ENCODE assay signal across 1 cellular context in the genomic region with DNA sequence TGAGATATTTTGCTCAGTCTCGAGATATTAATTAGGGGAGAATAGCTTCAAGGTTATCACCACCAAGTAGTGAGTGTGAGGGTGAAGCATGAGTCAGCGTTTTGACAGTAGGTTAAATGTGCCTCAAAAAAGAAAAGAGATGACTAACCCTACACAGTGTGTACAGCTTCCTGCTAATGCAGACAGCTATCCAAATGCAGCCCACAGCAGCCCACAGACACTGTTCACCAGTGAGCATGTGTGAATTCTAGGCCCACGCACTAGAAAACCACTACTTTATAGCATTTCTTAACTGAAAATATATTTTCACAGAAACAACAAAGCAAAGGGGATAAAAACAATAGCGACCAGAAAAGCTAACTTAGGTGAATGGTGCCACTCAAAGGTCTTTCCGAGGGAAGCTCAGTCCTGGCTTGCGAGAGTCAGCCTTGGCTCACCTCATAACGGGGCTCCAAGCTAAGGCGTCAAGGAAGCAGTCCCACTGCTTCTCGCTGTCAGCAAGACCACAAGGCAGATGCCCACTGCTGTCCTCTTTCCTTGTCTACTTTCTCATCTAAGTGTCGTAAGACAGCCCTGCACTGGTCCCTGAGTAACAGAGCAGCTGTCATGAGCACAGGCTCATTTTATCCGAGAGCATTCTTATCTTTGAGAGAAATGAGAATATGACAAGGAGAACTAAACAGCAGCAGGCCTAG.
TF ChIP-seq lines count a peak whose summit lies in the region.

No MANE protein-coding gene starts in this region.

TF ChIP-seq in endothelial cell of umbilical vein, 7 proteins besides CTCF, POLR2A, EP300 and RAD21:
- peak; percentile 76 for TF ChIP-seq FOS (IDR thresholded peaks at IDR 0.05; ENCODE audit: borderline replicate concordance, insufficient read depth, low read length)
- peak; percentile 57 for TF ChIP-seq JUN (IDR thresholded peaks at IDR 0.05; ENCODE audit: borderline replicate concordance, insufficient read depth, insufficient read length, low read depth)
- no peak for TF ChIP-seq EZH2 (IDR thresholded peaks at IDR 0.05; ENCODE audit: borderline replicate concordance, low read depth, low read length, severe bottlenecking)
